12 cellular contexts compared by ENCODE assay signal in the genomic region with DNA sequence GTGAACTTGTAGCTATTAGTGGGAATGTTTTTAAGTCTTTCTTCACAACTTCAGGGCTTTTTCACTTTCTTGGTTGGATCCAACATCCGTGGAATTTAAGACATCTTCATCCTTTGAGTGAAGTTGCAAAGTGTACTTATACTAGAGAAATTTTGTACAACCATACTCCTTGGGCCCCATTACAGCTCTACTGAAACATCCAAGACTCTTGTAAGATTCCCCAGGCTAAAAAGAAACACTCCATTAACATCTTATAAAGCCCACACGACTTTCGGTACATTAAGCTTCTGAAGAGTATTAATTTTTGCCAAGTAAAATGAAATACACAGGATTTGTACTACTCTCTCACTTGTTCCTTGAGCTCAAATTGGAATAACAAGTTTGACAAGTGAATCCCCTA. TPM values are rescaled to one million over a fixed set of nuclear protein-coding genes. Genes with fewer than 3 reads are reported as not detected.
DNase-seq lines count a peak whose midpoint lies in the region; ATAC-seq and TF ChIP-seq lines count a peak whose summit lies in the region.
"Had no signal": no experiment of that assay in that cellular context is flagged by ENCODE, and none has a peak within 500 bp of the region (broad histone marks: within the 10 kb centered on the region; RNA-seq: fewer than 3 reads in every experiment).

No MANE protein-coding gene starts in this region.

- CTCF ChIA-PET in WTC11 (lab: Charles Lee), result interaction anchor here (1.1 kb wide), 1 partner anchor 39 kb away, joined by 3 read pairs; no protein-coding TSS in a partner anchor

- intact Hi-C loops in head of caudate nucleus (cut with DNase I), result no loop called here

- peak overlapping the region in 7 of 11 experiments; percentile 85 to 96 (median 93); a peak in 10 of 22 replicates for H3K4me2 ChIP-seq in BLaER1 treated with 17β-estradiol and CSF1 and Interleukin-3, amounts not matched to agents 10 nM and 100 nM
- H3K4me2 ChIP-seq in GM23338, result peak overlapping the region; percentile 88; the same call in 1 of the 2 replicates

- peaks cover 65% of the 10 kb centered on the region for H3K79me2 ChIP-seq in GM23338 (replicated peaks; ENCODE audit: insufficient read depth)

- ATAC-seq in GM23338 (no peak), WTC11 (no peak), naive B cell (ENCODE audit: low read depth in 2 of 2) (no peak), HG02678 (IDR thresholded peaks at IDR 0.05; ENCODE audit: unreplicated experiment) (no peak)
- ATAC-seq: body of pancreas, sciatic nerve had no signal

- no peak overlapping the region for H3K27ac ChIP-seq in BLaER1 treated with 17β-estradiol and CSF1 and Interleukin-3, amounts not matched to agents 10 nM and 100 nM
- H3K27ac ChIP-seq in GM23338 (ENCODE audit: low read depth), result peak overlapping the region; percentile 97; the same call in 1 of the 2 replicates
- no peak overlapping the region for H3K27ac ChIP-seq in effector memory CD4-positive, alpha-beta T cell (ENCODE audit: insufficient read depth, low read length, poor library complexity, severe bottlenecking)

- no peaks in the 10 kb centered on the region for H3K9me2 ChIP-seq in GM23338 (ENCODE audit: insufficient read depth)

- H3K27me3 Mint-ChIP-seq in GM23338 (ENCODE audit: insufficient read depth, low read depth, poor library complexity) (peaks cover 9% of the 10 kb centered on the region), WTC11 (ENCODE audit: low read depth) (no peaks in the 10 kb centered on the region), naive B cell (no peaks in the 10 kb centered on the region)

- H3K4me3 ChIP-seq in BLaER1 treated with 17β-estradiol and CSF1 and Interleukin-3, amounts not matched to agents 10 nM and 100 nM, result no peak overlapping the region; a peak in 1 of 20 replicates
- peak overlapping the region; percentile 95; the same call in 1 of the 2 replicates for H3K4me3 ChIP-seq in GM23338
- no peak overlapping the region for H3K4me3 ChIP-seq in effector memory CD4-positive, alpha-beta T cell (ENCODE audit: insufficient read depth, low read depth, low read length, poor library complexity, severe bottlenecking)
- H3K4me3 ChIP-seq: body of pancreas had no signal

- H3K27ac Mint-ChIP-seq in GM23338, result no peak overlapping the region
- peak overlapping the region; percentile 90 for H3K27ac Mint-ChIP-seq in WTC11
- peak overlapping the region in 1 of 6 donors; percentile 42 for H3K27ac Mint-ChIP-seq in naive B cell

- H3K9me3 ChIP-seq in BLaER1 treated with 17β-estradiol and CSF1 and Interleukin-3, amounts not matched to agents 10 nM and 100 nM (replicated peaks in 1 of 11), result no peaks in the 10 kb centered on the region
- no peaks in the 10 kb centered on the region for H3K9me3 ChIP-seq in effector memory CD4-positive, alpha-beta T cell (ENCODE audit: control insufficient read depth, low read length)
- H3K9me3 ChIP-seq: body of pancreas had no signal

- H3K9me3 Mint-ChIP-seq in GM23338, result no peaks in the 10 kb centered on the region
- H3K9me3 Mint-ChIP-seq in WTC11, result no peaks in the 10 kb centered on the region
- H3K9me3 Mint-ChIP-seq in naive B cell, result no peaks in the 10 kb centered on the region

- H3K36me3 Mint-ChIP-seq in GM23338 (ENCODE audit: low read depth) (peaks cover 74% of the 10 kb centered on the region), WTC11 (peaks cover 59% of the 10 kb centered on the region), naive B cell (peaks cover 0 to 5% of the 10 kb centered on the region in 2 donors)

- peaks cover 12 to 55% (median 43%) of the 10 kb centered on the region in 11 experiments; a peak in 21 of 22 replicates for H4K20me1 ChIP-seq in BLaER1 treated with 17β-estradiol and CSF1 and Interleukin-3, amounts not matched to agents 10 nM and 100 nM
- H4K20me1 ChIP-seq in GM23338 (replicated peaks; ENCODE audit: insufficient read depth), result peaks cover 45% of the 10 kb centered on the region

- H3K36me3 ChIP-seq in BLaER1 treated with 17β-estradiol and CSF1 and Interleukin-3, amounts not matched to agents 10 nM and 100 nM, result peaks cover 54 to 74% (median 68%) of the 10 kb centered on the region in 11 experiments
- peaks cover 61% of the 10 kb centered on the region for H3K36me3 ChIP-seq in GM23338 (ENCODE audit: insufficient read depth)
- peaks cover 26% of the 10 kb centered on the region for H3K36me3 ChIP-seq in effector memory CD4-positive, alpha-beta T cell (ENCODE audit: control insufficient read depth, insufficient read depth, low read length)

- H3K27me3 ChIP-seq in BLaER1 treated with 17β-estradiol and CSF1 and Interleukin-3, amounts not matched to agents 10 nM and 100 nM, result no peaks in the 10 kb centered on the region
- H3K27me3 ChIP-seq in GM23338 (ENCODE audit: insufficient read depth), result no peaks in the 10 kb centered on the region
- no peaks in the 10 kb centered on the region for H3K27me3 ChIP-seq in effector memory CD4-positive, alpha-beta T cell (replicated peaks; ENCODE audit: control insufficient read depth, insufficient read depth, low read length, poor library complexity, severe bottlenecking)
- H3K27me3 ChIP-seq: body of pancreas had no signal

- TF ChIP-seq CTCF in GM23338 (conservative IDR thresholded peaks at IDR 0.05; ENCODE audit: low read depth in 2 of 2) (no peak), WTC11 (IDR thresholded peaks at IDR 0.05) (no peak)

- H3K9ac ChIP-seq in BLaER1 treated with 17β-estradiol and CSF1 and Interleukin-3, amounts not matched to agents 10 nM and 100 nM, result peak overlapping the region in 5 of 11 experiments; percentile 32 to 92 (median 88); a peak in 7 of 22 replicates

- POLR2A ChIA-PET in WTC11 (lab: Charles Lee), result no interaction called here

- peaks cover 33 to 59% (median 48%) of the 10 kb centered on the region in 10 experiments for H3K4me1 ChIP-seq in BLaER1 treated with 17β-estradiol and CSF1 and Interleukin-3, amounts not matched to agents 10 nM and 100 nM
- H3K4me1 ChIP-seq in GM23338 (ENCODE audit: insufficient read depth), result peaks cover 17% of the 10 kb centered on the region
- peaks cover 15% of the 10 kb centered on the region for H3K4me1 ChIP-seq in effector memory CD4-positive, alpha-beta T cell (ENCODE audit: control insufficient read depth, insufficient read depth, low read length, poor library complexity, severe bottlenecking)

- no peak overlapping the region for H2AFZ ChIP-seq in GM23338

- peak overlapping the region; percentile 98 for H3K4me3 Mint-ChIP-seq in GM23338
- peak overlapping the region; percentile 95 for H3K4me3 Mint-ChIP-seq in WTC11
- peak overlapping the region; percentile 12 to 71 (median 39) for H3K4me3 Mint-ChIP-seq in naive B cell

- peaks cover 28% of the 10 kb centered on the region for H3K4me1 Mint-ChIP-seq in GM23338
- peaks cover 35% of the 10 kb centered on the region for H3K4me1 Mint-ChIP-seq in WTC11
- peaks cover 6 to 43% (median 8%) of the 10 kb centered on the region in 3 donors for H3K4me1 Mint-ChIP-seq in naive B cell

- DNase-seq in GM23338 (ENCODE audit: low spot score), result no peak
- no peak for DNase-seq in WTC11 (ENCODE audit: low spot score)
- DNase-seq in naive B cell, result no peak
- DNase-seq in effector memory CD4-positive, alpha-beta T cell, result no peak
- DNase-seq in head of caudate nucleus, result no peak
- DNase-seq: activated CD8-positive, alpha-beta memory T cell treated with anti-CD3 and anti-CD28 coated beads, Interleukin-2, amount 50 U/mL, for 4 hours; body of pancreas; substantia nigra; T-helper 9 cell had no signal

- H3F3A ChIP-seq in GM23338 (replicated peaks; ENCODE audit: low read depth), result peaks cover 43% of the 10 kb centered on the region

TF ChIP-seq in GM23338, 12 proteins besides CTCF, POLR2A, EP300 and RAD21:
- TF ChIP-seq POLR2AphosphoS5 (IDR thresholded peaks at IDR 0.05; ENCODE audit: low read depth), result no peak
- no peak for TF ChIP-seq CREB1 (CRISPR knock-in tag; IDR thresholded peaks at IDR 0.05; ENCODE audit: low read depth)
- no peak for TF ChIP-seq ZNF331 (CRISPR knock-in tag; IDR thresholded peaks at IDR 0.05; ENCODE audit: low read depth)
- TF ChIP-seq EZH2phosphoT487 (IDR thresholded peaks at IDR 0.05; ENCODE audit: unreplicated experiment), result no peak
- no peak for TF ChIP-seq NANOG (IDR thresholded peaks at IDR 0.05; ENCODE audit: borderline replicate concordance)
- TF ChIP-seq STAT1 (IDR thresholded peaks at IDR 0.05; ENCODE audit: unreplicated experiment), result no peak

RNA-seq across cellular contexts. Expression of a gene that starts 1.5 kb away (rescaled TPM):
- total RNA-seq in GM23338 (2014; rRNA removed; shearing (Covaris generic)), result 93.4 and 102 TPM in 2 replicates
- polyA plus RNA-seq in GM23338 (2016; fragmentation: Nextera tagmentation; extraction: Ambion mirVana) (110 and 113 TPM in 2 replicates), naive B cell (ENCODE audit: low read depth in 6 of 6) (100 to 1,000 TPM; 201 to 343 (median 245) TPM)
- total RNA-seq in WTC11 (2021), result 72.7 to 78.4 TPM (median 73.9 TPM) in 3 replicates

RNA-seq across cellular contexts. Expression of a gene that starts 5.4 kb away (rescaled TPM):
- total RNA-seq in GM23338 (2014; rRNA removed; shearing (Covaris generic)), result 413 and 428 TPM in 2 replicates
- polyA plus RNA-seq in GM23338 (2016; fragmentation: Nextera tagmentation; extraction: Ambion mirVana), result 349 and 353 TPM in 2 replicates
- total RNA-seq in WTC11 (2021), result 239 to 262 TPM (median 240 TPM) in 3 replicates
- 10 to 100 TPM; 33.4 to 43.0 (median 39.0) TPM for polyA plus RNA-seq in naive B cell (ENCODE audit: low read depth in 6 of 6)

RNA-seq across cellular contexts. Expression of a gene that starts 12.4 kb away (rescaled TPM):
- total RNA-seq in GM23338 (2014; rRNA removed; shearing (Covaris generic)), result 40.1 and 40.8 TPM in 2 replicates
- polyA plus RNA-seq in GM23338 (2016; fragmentation: Nextera tagmentation; extraction: Ambion mirVana), result 16.8 and 17.5 TPM in 2 replicates
- 49.1 to 56.6 TPM (median 54.9 TPM) in 3 replicates for total RNA-seq in WTC11 (2021)
- 10 to 100 TPM; 41.0 to 73.4 (median 50.4) TPM for polyA plus RNA-seq in naive B cell (ENCODE audit: low read depth in 6 of 6)

Comparison
In these comparisons a context has a peak if more than half of its experiments do, and no peak if none do; other contexts are left out.
1. H3K4me3 Mint-ChIP-seq: peak in every context shown above with its lines; median percentile 98 in GM23338; 95 in WTC11; 39 in naive B cell.